Comparison of ENCODE assay signal across 15 cellular contexts in genomic region chr17:17129466-17129865, GRCh38.
A peak's percentile ranks its signal among the peaks of the same experiment; 100 is the strongest.
DNase-seq lines count a peak whose midpoint lies in the region; ATAC-seq, FAIRE-seq and TF ChIP-seq lines count a peak whose summit lies in the region.
"Had no signal": no experiment of that assay in that cellular context is flagged by ENCODE, and none has a peak within 500 bp of the region (broad histone marks: within the 10 kb centered on the region; RNA-seq: fewer than 3 reads in every experiment).

No MANE protein-coding gene starts in this region.

- TF ChIP-seq CTCF in nephron (IDR thresholded peaks at IDR 0.05; ENCODE audit: unreplicated experiment in 3 of 3) (no peak), GM13976 (IDR thresholded peaks at IDR 0.05; ENCODE audit: borderline replicate concordance, control extremely low read depth, extremely low read depth, insufficient read depth, missing control alignments) (no peak), D721Med (IDR thresholded peaks at IDR 0.05; ENCODE audit: insufficient read depth, missing control alignments) (no peak)

- peak overlapping the region; percentile 25 for H3K4me3 Mint-ChIP-seq in activated T-helper 17 cell treated with anti-CD3 and anti-CD28 coated beads, Interleukin-2, amount 50 U/mL, for 72 hours
- H3K4me3 Mint-ChIP-seq in nephron = no peak overlapping the region
- H3K4me3 Mint-ChIP-seq: CD4-positive, alpha-beta T cell; naive thymus-derived CD4-positive, alpha-beta T cell had no signal

- DNase-seq in DMS53 (lab: John Stamatoyannopoulos, UW) = peak; percentile 46
- no peak for DNase-seq in DMS53 treated with DMSO at 0.1 percent for 48 hours (lab: John Stamatoyannopoulos, UW; ENCODE audit: unreplicated experiment)
- DNase-seq in NCI-H146 (lab: John Stamatoyannopoulos, UW) = peak; percentile 82
- DNase-seq in GM13976 (ENCODE audit: low spot score) = no peak
- DNase-seq in D721Med (ENCODE audit: insufficient read length, low spot score) = no peak
- DNase-seq: activated CD8-positive, alpha-beta memory T cell treated with anti-CD3 and anti-CD28 coated beads for 24 hours; CD4-positive, alpha-beta T cell; Karpas-422; naive thymus-derived CD4-positive, alpha-beta T cell; SW 1271 had no signal

- no peak for FAIRE-seq in D721Med (lab: Jason Lieb, UNC)
- FAIRE-seq: G401.6 had no signal

- no peaks in the 10 kb centered on the region for H3K27me3 Mint-ChIP-seq in activated T-helper 17 cell treated with anti-CD3 and anti-CD28 coated beads, Interleukin-2, amount 50 U/mL, for 72 hours
- H3K27me3 Mint-ChIP-seq in nephron (ENCODE audit: low read depth) = no peaks in the 10 kb centered on the region
- H3K27me3 Mint-ChIP-seq: CD4-positive, alpha-beta T cell; naive thymus-derived CD4-positive, alpha-beta T cell had no signal

- ATAC-seq in activated T-helper 17 cell treated with anti-CD3 and anti-CD28 coated beads, Interleukin-2, amount 50 U/mL, for 72 hours (replicated peaks) = no peak
- no peak for ATAC-seq in GM21447 (IDR thresholded peaks at IDR 0.05; ENCODE audit: unreplicated experiment)
- ATAC-seq: left lung; naive thymus-derived CD4-positive, alpha-beta T cell had no signal

- in situ Hi-C loops in GM13976 (cut with MboI; ENCODE audit: low sequenced_read_pairs, unreplicated experiment) = no loop called here

- H3K36me3 Mint-ChIP-seq in activated T-helper 17 cell treated with anti-CD3 and anti-CD28 coated beads, Interleukin-2, amount 50 U/mL, for 72 hours (ENCODE audit: low read depth) = peaks cover 38% of the 10 kb centered on the region
- H3K36me3 Mint-ChIP-seq in nephron (ENCODE audit: low read depth) = peaks cover 9% of the 10 kb centered on the region

- peaks cover 37% of the 10 kb centered on the region for H3K4me1 Mint-ChIP-seq in activated T-helper 17 cell treated with anti-CD3 and anti-CD28 coated beads, Interleukin-2, amount 50 U/mL, for 72 hours
- H3K4me1 Mint-ChIP-seq in nephron = peaks cover 48% of the 10 kb centered on the region

- H3K9me3 Mint-ChIP-seq in activated T-helper 17 cell treated with anti-CD3 and anti-CD28 coated beads, Interleukin-2, amount 50 U/mL, for 72 hours = no peaks in the 10 kb centered on the region
- no peaks in the 10 kb centered on the region for H3K9me3 Mint-ChIP-seq in nephron
- H3K9me3 Mint-ChIP-seq: CD4-positive, alpha-beta T cell had no signal

- H3K27ac Mint-ChIP-seq in activated T-helper 17 cell treated with anti-CD3 and anti-CD28 coated beads, Interleukin-2, amount 50 U/mL, for 72 hours = peak overlapping the region; percentile 86
- H3K27ac Mint-ChIP-seq in nephron = peak overlapping the region in 2 of 3 experiments; percentile 22 to 31
- H3K27ac Mint-ChIP-seq: CD4-positive, alpha-beta T cell had no signal

Comparison
In these comparisons a context has a peak if more than half of its experiments do, and no peak if none do; other contexts are left out.
1. DNase-seq: peak in DMS53 (single experiment) and NCI-H146 (single experiment); none in DMS53 treated with DMSO at 0.1 percent for 48 hours (single experiment), GM13976 (single experiment) and D721Med (single experiment).